In genomic region chr10:34932235-34932634, GRCh38 we compare ENCODE assay signal across 28 cellular contexts.
"Had no signal": no experiment of that assay in that cellular context is flagged by ENCODE, and none has a peak within 500 bp of the region (broad histone marks: within the 10 kb centered on the region; RNA-seq: fewer than 3 reads in every experiment).

No MANE protein-coding gene starts in this region.

- H3K4me1 ChIP-seq: neural progenitor cell, parathyroid adenoma, psoas muscle, right lobe of liver, upper lobe of right lung, uterus had no signal

- H3K9ac ChIP-seq: neural progenitor cell, parathyroid adenoma had no signal

- H3K4me3 Mint-ChIP-seq: natural killer cell; nephron; neural progenitor cell; stimulated activated effector memory CD8-positive, alpha-beta T cell treated with anti-CD3 and anti-CD28 coated beads, Interleukin-12 subunit alpha, Interleukin-12 subunit beta, amount 100 ng/mL, for 72 hours; stimulated activated naive B cell treated with anti-CD40 and anti-IgM and Interleukin-4, amounts not matched to agents 10 μg/mL and 1 μg/mL and 100 μg/mL, for 72 hours; stimulated activated naive CD8-positive, alpha-beta T cell treated with anti-CD3 and anti-CD28 coated beads, Interleukin-15, Interleukin-2, amounts not matched to agents 100 ng/mL and 50 ng/mL, for 24 hours; type B pancreatic cell had no signal

- H3K36me3 ChIP-seq: neural progenitor cell, ovary, right lobe of liver, sigmoid colon, stomach, thoracic aorta, thyroid gland, tibial nerve, upper lobe of right lung, uterus had no signal

- H3K27ac Mint-ChIP-seq: natural killer cell; nephron; neural progenitor cell; progenitor cell of endocrine pancreas; stimulated activated effector memory CD8-positive, alpha-beta T cell treated with anti-CD3 and anti-CD28 coated beads, Interleukin-12 subunit alpha, Interleukin-12 subunit beta, amount 100 ng/mL, for 72 hours; stimulated activated naive B cell treated with anti-CD40 and anti-IgM and Interleukin-4, amounts not matched to agents 10 μg/mL and 1 μg/mL and 100 μg/mL, for 72 hours; stimulated activated naive CD8-positive, alpha-beta T cell treated with anti-CD3 and anti-CD28 coated beads, Interleukin-15, Interleukin-2, amounts not matched to agents 100 ng/mL and 50 ng/mL, for 24 hours; type B pancreatic cell had no signal

- H3K4me2 ChIP-seq: neural progenitor cell had no signal

- H3K9me3 Mint-ChIP-seq: natural killer cell; nephron; neural progenitor cell; stimulated activated effector memory CD8-positive, alpha-beta T cell treated with anti-CD3 and anti-CD28 coated beads, Interleukin-12 subunit alpha, Interleukin-12 subunit beta, amount 100 ng/mL, for 72 hours; stimulated activated naive B cell treated with anti-CD40 and anti-IgM and Interleukin-4, amounts not matched to agents 10 μg/mL and 1 μg/mL and 100 μg/mL, for 72 hours; stimulated activated naive CD8-positive, alpha-beta T cell treated with anti-CD3 and anti-CD28 coated beads, Interleukin-15, Interleukin-2, amounts not matched to agents 100 ng/mL and 50 ng/mL, for 24 hours; type B pancreatic cell had no signal

- H3K27me3 ChIP-seq: neural progenitor cell, ovary, right lobe of liver, sigmoid colon, stomach, thyroid gland, tibial nerve, upper lobe of right lung, uterus had no signal

- H3K9me3 ChIP-seq: ovary, psoas muscle, right lobe of liver, sigmoid colon, stomach, thoracic aorta, thyroid gland, tibial nerve, upper lobe of right lung, uterus had no signal

- ATAC-seq: natural killer cell; psoas muscle; right cardiac atrium; right lobe of liver; stimulated activated effector memory CD8-positive, alpha-beta T cell treated with anti-CD3 and anti-CD28 coated beads, Interleukin-12 subunit alpha, Interleukin-12 subunit beta, amount 100 ng/mL, for 72 hours; stimulated activated naive B cell treated with anti-CD40 and anti-IgM and Interleukin-4, amounts not matched to agents 10 μg/mL and 1 μg/mL and 100 μg/mL, for 72 hours; upper lobe of right lung had no signal

- H3K27me3 Mint-ChIP-seq: progenitor cell of endocrine pancreas; stimulated activated naive B cell treated with anti-CD40 and anti-IgM and Interleukin-4, amounts not matched to agents 10 μg/mL and 1 μg/mL and 100 μg/mL, for 72 hours; stimulated activated naive CD8-positive, alpha-beta T cell treated with anti-CD3 and anti-CD28 coated beads, Interleukin-15, Interleukin-2, amounts not matched to agents 100 ng/mL and 50 ng/mL, for 24 hours; type B pancreatic cell had no signal

- DNase-seq: natural killer cell; occipital lobe; ovary; posterior cingulate gyrus; psoas muscle; right cardiac atrium; right lobe of liver; sigmoid colon; small intestine; stimulated activated CD4-positive, alpha-beta T cell treated with anti-CD3 and anti-CD28 coated beads, Interleukin-15, amount 100 ng/mL, for 24 hours; stimulated activated CD4-positive, alpha-beta T cell treated with anti-CD3 and anti-CD28 coated beads, Interleukin-2, amount 100 ng/mL, for 24 hours; stimulated activated CD4-positive, alpha-beta T cell treated with anti-CD3 and anti-CD28 coated beads, Interleukin-2, amount 100 ng/mL, for 48 hours; stimulated activated CD4-positive, alpha-beta T cell treated with anti-CD3 and anti-CD28 coated beads, Interleukin-4, amount 100 ng/mL, for 24 hours; stimulated activated naive B cell treated with anti-CD40 and anti-IgM and Interleukin-4, amounts not matched to agents 10 μg/mL and 1 μg/mL and 100 μg/mL, for 72 hours; stimulated activated naive CD4-positive, alpha-beta T cell treated with Interleukin-2 at 50 U/mL for 16 hours; stomach; thyroid gland; upper lobe of right lung; uterus had no signal

- H3K79me2 ChIP-seq: parathyroid adenoma had no signal

- H3K4me1 Mint-ChIP-seq: natural killer cell; stimulated activated effector memory CD8-positive, alpha-beta T cell treated with anti-CD3 and anti-CD28 coated beads, Interleukin-12 subunit alpha, Interleukin-12 subunit beta, amount 100 ng/mL, for 72 hours; stimulated activated naive B cell treated with anti-CD40 and anti-IgM and Interleukin-4, amounts not matched to agents 10 μg/mL and 1 μg/mL and 100 μg/mL, for 72 hours had no signal

- FAIRE-seq: small intestine had no signal

- H3K4me3 ChIP-seq: neural progenitor cell, ovary, psoas muscle, right lobe of liver, sigmoid colon, stomach, thoracic aorta, thyroid gland, tibial nerve, upper lobe of right lung, uterus had no signal

- H2AFZ ChIP-seq: neural progenitor cell, parathyroid adenoma had no signal

- H3K36me3 Mint-ChIP-seq: natural killer cell; neural progenitor cell; stimulated activated effector memory CD8-positive, alpha-beta T cell treated with anti-CD3 and anti-CD28 coated beads, Interleukin-12 subunit alpha, Interleukin-12 subunit beta, amount 100 ng/mL, for 72 hours; stimulated activated naive B cell treated with anti-CD40 and anti-IgM and Interleukin-4, amounts not matched to agents 10 μg/mL and 1 μg/mL and 100 μg/mL, for 72 hours; type B pancreatic cell had no signal

- H3K27ac ChIP-seq: neural progenitor cell, ovary, parathyroid adenoma, psoas muscle, right lobe of liver, thoracic aorta, thyroid gland, uterus had no signal
